ENCODE assay signal across 18 cellular contexts in the genomic region with DNA sequence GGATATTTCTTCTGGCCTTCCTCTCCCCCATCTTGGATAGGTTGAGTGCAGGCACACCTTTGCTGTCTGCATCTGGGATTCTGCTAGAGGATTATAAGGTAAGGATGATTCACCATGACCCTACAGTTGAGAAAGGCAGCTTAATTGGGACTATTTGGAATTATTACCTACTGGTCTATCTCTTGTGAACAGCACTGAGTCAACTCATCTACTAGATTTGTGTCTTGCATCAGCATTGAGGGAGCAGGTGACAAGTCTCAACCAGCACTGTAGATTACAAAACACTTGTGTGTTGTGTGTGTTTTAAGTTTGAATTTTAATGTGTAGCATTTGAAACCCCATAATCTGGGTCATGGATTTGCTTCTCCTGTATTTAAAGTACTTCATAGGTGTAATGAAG.
"Had no signal": no experiment of that assay in that cellular context is flagged by ENCODE, and none has a peak within 500 bp of the region (broad histone marks: within the 10 kb centered on the region; RNA-seq: fewer than 3 reads in every experiment).

No MANE protein-coding gene starts in this region.

- H2AFZ ChIP-seq: parathyroid adenoma had no signal

- H3K27me3 ChIP-seq: gastroesophageal sphincter, heart right ventricle, thyroid gland, uterus had no signal

- ATAC-seq: gastroesophageal sphincter, heart right ventricle, left colon had no signal

- H3K9me3 ChIP-seq: gastroesophageal sphincter, heart right ventricle, thyroid gland, uterus had no signal

- H3K36me3 ChIP-seq: gastroesophageal sphincter, thyroid gland, uterus had no signal

- FAIRE-seq: endothelial cell of umbilical vein had no signal

- H3K27ac Mint-ChIP-seq: activated CD4-positive, alpha-beta memory T cell treated with anti-CD3 and anti-CD28 coated beads, Interleukin-2, amount 10 ng/mL, durations not matched to agents 7 days and 5 days; activated naive CD8-positive, alpha-beta T cell treated with anti-CD3 and anti-CD28 coated beads, Interleukin-2, amount 10 ng/mL, durations not matched to agents 7 days and 5 days; activated T-helper 1 cell treated with anti-CD3 and anti-CD28 coated beads, Interleukin-12 subunit alpha, Interleukin-12 subunit beta, Interleukin-2, Interleukin-4 antibody, amounts not matched to agents 30 ng/mL and 10 ng/mL and 1 ng/mL, durations not matched to agents 14 hours and 24 hours and 36 hours had no signal

- H3K4me3 ChIP-seq: gastroesophageal sphincter, heart right ventricle, lung, thyroid gland, uterus had no signal

- H3K4me1 ChIP-seq: uterus had no signal

- DNase-seq: activated CD4-positive, alpha-beta memory T cell treated with anti-CD3 and anti-CD28 coated beads, Interleukin-2, amount 10 ng/mL, durations not matched to agents 7 days and 5 days; activated CD8-positive, alpha-beta memory T cell treated with anti-CD3 and anti-CD28 coated beads, Interleukin-2, amount 50 U/mL, for 4 hours; activated naive CD8-positive, alpha-beta T cell treated with anti-CD3 and anti-CD28 coated beads, Interleukin-2, amount 10 ng/mL, durations not matched to agents 7 days and 5 days; cortex of kidney; effector CD8-positive, alpha-beta T cell; heart right ventricle; left colon; stimulated activated CD4-positive, alpha-beta T cell treated with anti-CD3 and anti-CD28 coated beads, Interleukin-1b, Interleukin-23, amount 100 ng/mL, for 48 hours; T-helper 1 cell; thyroid gland; uterus had no signal

- H3K9me3 Mint-ChIP-seq: activated CD4-positive, alpha-beta memory T cell treated with anti-CD3 and anti-CD28 coated beads, Interleukin-2, amount 10 ng/mL, durations not matched to agents 7 days and 5 days; activated naive CD8-positive, alpha-beta T cell treated with anti-CD3 and anti-CD28 coated beads, Interleukin-2, amount 10 ng/mL, durations not matched to agents 7 days and 5 days; activated T-helper 1 cell treated with anti-CD3 and anti-CD28 coated beads, Interleukin-12 subunit alpha, Interleukin-12 subunit beta, Interleukin-2, Interleukin-4 antibody, amounts not matched to agents 30 ng/mL and 10 ng/mL and 1 ng/mL, durations not matched to agents 14 hours and 24 hours and 36 hours; brain had no signal

- H3K27ac ChIP-seq: gastroesophageal sphincter, heart right ventricle, parathyroid adenoma, thyroid gland, uterus, VCaP had no signal

- H3K4me3 Mint-ChIP-seq: activated CD4-positive, alpha-beta memory T cell treated with anti-CD3 and anti-CD28 coated beads, Interleukin-2, amount 10 ng/mL, durations not matched to agents 7 days and 5 days; activated naive CD8-positive, alpha-beta T cell treated with anti-CD3 and anti-CD28 coated beads, Interleukin-2, amount 10 ng/mL, durations not matched to agents 7 days and 5 days; activated T-helper 1 cell treated with anti-CD3 and anti-CD28 coated beads, Interleukin-12 subunit alpha, Interleukin-12 subunit beta, Interleukin-2, Interleukin-4 antibody, amounts not matched to agents 30 ng/mL and 10 ng/mL and 1 ng/mL, durations not matched to agents 14 hours and 24 hours and 36 hours; brain had no signal

- H3K27me3 Mint-ChIP-seq: activated CD4-positive, alpha-beta memory T cell treated with anti-CD3 and anti-CD28 coated beads, Interleukin-2, amount 10 ng/mL, durations not matched to agents 7 days and 5 days; activated naive CD8-positive, alpha-beta T cell treated with anti-CD3 and anti-CD28 coated beads, Interleukin-2, amount 10 ng/mL, durations not matched to agents 7 days and 5 days had no signal
